10 cellular contexts compared by ENCODE assay signal in the genomic region with DNA sequence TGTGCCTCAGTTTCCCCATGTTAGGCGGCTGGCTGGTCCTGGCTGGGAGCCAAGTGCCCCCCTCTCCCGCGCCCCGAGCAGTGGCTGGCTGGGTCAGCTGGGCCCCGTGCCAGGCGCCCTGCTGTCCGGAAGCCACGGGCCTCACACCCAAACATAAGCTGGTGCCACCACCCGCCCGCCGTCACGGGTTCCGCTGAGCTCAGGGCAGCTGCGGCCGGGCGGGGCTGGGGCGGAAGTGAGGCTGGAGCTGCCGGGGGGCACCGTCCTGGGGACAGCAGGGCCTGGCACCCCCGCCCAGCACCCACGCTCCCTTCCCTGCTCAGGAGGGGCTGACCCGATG. TPM values are rescaled to one million over a fixed set of nuclear protein-coding genes. Genes with fewer than 3 reads are reported as not detected.
DNase-seq lines count a peak whose midpoint lies in the region; ATAC-seq and TF ChIP-seq lines count a peak whose summit lies in the region.
"Had no signal": no experiment of that assay in that cellular context is flagged by ENCODE, and none has a peak within 500 bp of the region (broad histone marks: within the 10 kb centered on the region; RNA-seq: fewer than 3 reads in every experiment).

No MANE protein-coding gene starts in this region.

- H3K36me3 ChIP-seq in right lobe of liver: no peaks in the 10 kb centered on the region
- no peaks in the 10 kb centered on the region for H3K36me3 ChIP-seq in upper lobe of left lung
- no peaks in the 10 kb centered on the region for H3K36me3 ChIP-seq in esophagus squamous epithelium

- no peak overlapping the region for H3K27ac ChIP-seq in right lobe of liver
- peak overlapping the region in 3 of 4 donors; percentile 37 to 83 (median 74) for H3K27ac ChIP-seq in upper lobe of left lung
- H3K27ac ChIP-seq in esophagus squamous epithelium: peak overlapping the region in 2 of 4 donors; percentile 21 to 36

- TF ChIP-seq POLR2A in right lobe of liver (IDR thresholded peaks at IDR 0.05) (no peak), upper lobe of left lung (IDR thresholded peaks at IDR 0.05) (no peak), esophagus squamous epithelium (IDR thresholded peaks at IDR 0.05) (no peak)

- H3K27me3 ChIP-seq in right lobe of liver (no peaks in the 10 kb centered on the region), upper lobe of left lung (no peaks in the 10 kb centered on the region), esophagus squamous epithelium (peaks cover 0 to 48% (median 0%) of the 10 kb centered on the region in 4 donors)

- peak; percentile 11 to 65 for DNase-seq in NCI-H2081 (lab: John Stamatoyannopoulos, UW)
- no peak for DNase-seq in NCI-H2081 treated with DMSO at 0.1 percent for 48 hours (lab: John Stamatoyannopoulos, UW)
- peak; percentile 52 for DNase-seq in astrocyte of the hippocampus (ENCODE audit: low read depth, low spot score)
- DNase-seq in right lobe of liver: peak in 2 of 3 donors; percentile 51
- peak; percentile 64 to 90 for DNase-seq in upper lobe of left lung
- DNase-seq in NCI-H446 (lab: John Stamatoyannopoulos, UW): no peak
- no peak for DNase-seq in activated effector memory CD4-positive, alpha-beta T cell treated with anti-CD3 and anti-CD28 coated beads, Interleukin-2, amount 50 U/mL, for 16 hours
- DNase-seq in esophagus squamous epithelium (lab: John Stamatoyannopoulos, UW): no peak
- DNase-seq: NCI-H226, T-cell had no signal

- ATAC-seq in right lobe of liver (peak; percentile 24 to 43 (median 30)), upper lobe of left lung (ENCODE audit: low FRiP score in 2 of 2) (peak; percentile 16 to 63)
- ATAC-seq: T-cell had no signal

- H3K4me1 ChIP-seq in right lobe of liver: no peaks in the 10 kb centered on the region
- peaks cover 25 to 39% (median 36%) of the 10 kb centered on the region in 4 donors for H3K4me1 ChIP-seq in upper lobe of left lung
- peaks cover 0 to 33% (median 5%) of the 10 kb centered on the region in 3 donors for H3K4me1 ChIP-seq in esophagus squamous epithelium

- peak in 1 of 4 donors; percentile 34 for TF ChIP-seq EP300 in upper lobe of left lung (IDR thresholded peaks at IDR 0.05)

- WGBS in right lobe of liver (ENCODE audit: insufficient coverage, low coverage, low lambda C conversion rate, missing lambda C conversion rate): 50% methylated on average over 6 of the region's 22 CpGs
- 66% methylated on average over 10 of the region's 22 CpGs; no CpG with 5 or more reads in 1 of the 2 donors for WGBS in upper lobe of left lung, 2 donors
- WGBS in esophagus squamous epithelium, 2 donors: 56% methylated on average over 3 of the region's 22 CpGs; no CpG with 5 or more reads in 1 of the 2 donors

- TF ChIP-seq CTCF in right lobe of liver (IDR thresholded peaks at IDR 0.05) (no peak), upper lobe of left lung (IDR thresholded peaks at IDR 0.05) (no peak), esophagus squamous epithelium (IDR thresholded peaks at IDR 0.05) (no peak)

- intact Hi-C loops in right lobe of liver (cut with DNase I): no loop called here
- intact Hi-C loops in esophagus squamous epithelium (cut with DNase I): no loop called here

- H3K9me3 ChIP-seq in right lobe of liver (no peaks in the 10 kb centered on the region), upper lobe of left lung (no peaks in the 10 kb centered on the region), esophagus squamous epithelium (no peaks in the 10 kb centered on the region)

- H3K4me3 ChIP-seq in right lobe of liver (no peak overlapping the region), upper lobe of left lung (no peak overlapping the region), esophagus squamous epithelium (no peak overlapping the region)

RNA-seq across cellular contexts. Expression of gene HCN2, which starts 19.3 kb away (rescaled TPM):
- under 1 TPM in 5 of 6 experiments, not detected in 1; 0.05 to 0.27 (median 0.09) TPM for total RNA-seq in right lobe of liver
- total RNA-seq in upper lobe of left lung: under 1 TPM in 3 of 6 donors, not detected in 3; 0.46 to 0.47 (median 0.46) TPM
- under 1 TPM in 3 of 4 donors, not detected in 1; 0.15 to 0.57 (median 0.29) TPM for total RNA-seq in esophagus squamous epithelium

RNA-seq across cellular contexts. Expression of gene POLRMT, which starts 24.4 kb away (rescaled TPM):
- 10 to 100 TPM; 25.9 to 42.9 (median 33.3) TPM for total RNA-seq in right lobe of liver
- total RNA-seq in upper lobe of left lung: 10 to 100 TPM; 26.7 to 86.5 (median 50.9) TPM
- total RNA-seq in esophagus squamous epithelium: 10 to 100 TPM; 23.5 to 32.3 (median 25.0) TPM

RNA-seq across cellular contexts. Expression of gene FGF22, which starts 30.7 kb away (rescaled TPM):
- total RNA-seq in right lobe of liver (under 1 TPM in 1 of 6 experiments, not detected in 5; 0.15 TPM), upper lobe of left lung (1 to 10 TPM in 3 of 6 donors, under 1 TPM in 2, not detected in 1; 0.40 to 6.3 (median 1.2) TPM), esophagus squamous epithelium (1 to 10 TPM in 1 of 4 donors, under 1 TPM in 1, not detected in 2; 0.38 to 1.6 TPM)

RNA-seq across cellular contexts. Expression of gene BSG, which starts 36.6 kb away (rescaled TPM):
- 100 to 1,000 TPM in 4 of 6 experiments, 10 to 100 TPM in 2; 88.6 to 369 (median 124) TPM for total RNA-seq in right lobe of liver
- total RNA-seq in upper lobe of left lung: 100 to 1,000 TPM; 222 to 429 (median 387) TPM
- 100 to 1,000 TPM; 182 to 408 (median 289) TPM for total RNA-seq in esophagus squamous epithelium

RNA-seq across cellular contexts. Expression of gene RNF126, which starts 54.0 kb away (rescaled TPM):
- 10 to 100 TPM; 18.3 to 85.0 (median 28.8) TPM for total RNA-seq in right lobe of liver
- 100 to 1,000 TPM in 1 of 6 donors, 10 to 100 TPM in 5; 36.7 to 106 (median 66.3) TPM for total RNA-seq in upper lobe of left lung
- total RNA-seq in esophagus squamous epithelium: 100 to 1,000 TPM in 2 of 4 donors, 10 to 100 TPM in 2; 82.1 to 118 (median 98.4) TPM

Comparison
In these comparisons a context has a peak if more than half of its experiments do, and no peak if none do; other contexts are left out.
1. DNase-seq: peak in NCI-H2081 (2 of 2), astrocyte of the hippocampus (single experiment), right lobe of liver (2 of 3) and upper lobe of left lung (2 of 2); none in NCI-H2081 treated with DMSO at 0.1 percent for 48 hours (single experiment), NCI-H446 (0 of 2), activated effector memory CD4-positive, alpha-beta T cell treated with anti-CD3 and anti-CD28 coated beads, Interleukin-2, amount 50 U/mL, for 16 hours (single experiment) and esophagus squamous epithelium (single experiment).
2. H3K27ac ChIP-seq: peak in upper lobe of left lung (3 of 4); none in right lobe of liver (0 of 3).